Comparison of ENCODE assay signal across 1 cellular context in genomic region chr9:6055213-6055612, GRCh38.
TF ChIP-seq lines count a peak whose summit lies in the region.

No MANE protein-coding gene starts in this region.

TF ChIP-seq in GM23338, 12 proteins besides CTCF, POLR2A, EP300 and RAD21 (continued from another document):
- TF ChIP-seq REST (IDR thresholded peaks at IDR 0.05; ENCODE audit: unreplicated experiment) (no peak), ZNF462 (CRISPR knock-in tag; IDR thresholded peaks at IDR 0.05) (no peak), NANOG (IDR thresholded peaks at IDR 0.05; ENCODE audit: borderline replicate concordance) (no peak), EZH2 (IDR thresholded peaks at IDR 0.05; ENCODE audit: low read depth, unreplicated experiment) (no peak), STAT1 (IDR thresholded peaks at IDR 0.05; ENCODE audit: unreplicated experiment) (no peak)
